ENCODE assay signal across 23 cellular contexts in the genomic region with DNA sequence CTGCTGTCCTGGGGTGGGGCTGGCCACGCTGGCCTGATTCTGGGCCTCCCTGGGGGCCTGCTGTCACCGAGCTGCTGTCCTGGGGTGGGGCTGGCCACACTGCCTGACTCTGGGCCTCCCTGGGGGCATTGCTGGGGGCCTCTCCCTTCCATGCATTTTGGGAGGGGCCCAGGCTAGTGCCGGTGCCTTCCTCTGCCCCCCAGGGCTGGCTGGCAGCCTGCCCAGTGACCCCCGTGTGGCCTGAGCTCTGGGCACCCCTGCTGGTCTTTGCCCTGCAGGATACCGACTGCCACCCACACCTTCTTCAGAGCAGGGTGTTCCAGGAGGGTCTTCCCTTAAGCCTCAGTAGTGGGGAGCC. TPM values are rescaled to one million over a fixed set of nuclear protein-coding genes. Genes with fewer than 3 reads are reported as not detected.
DNase-seq lines count a peak whose midpoint lies in the region; ATAC-seq, FAIRE-seq and TF ChIP-seq lines count a peak whose summit lies in the region.
"Had no signal": no experiment of that assay in that cellular context is flagged by ENCODE, and none has a peak within 500 bp of the region (broad histone marks: within the 10 kb centered on the region; RNA-seq: fewer than 3 reads in every experiment).

No MANE protein-coding gene starts in this region.

- no peak overlapping the region for H2AFZ ChIP-seq in osteoblast (ENCODE audit: low read length)

- H3K79me2 ChIP-seq in osteoblast (ENCODE audit: insufficient read depth, low read length) = no peaks in the 10 kb centered on the region

- TF ChIP-seq CTCF in bronchial epithelial cell (IDR thresholded peaks at IDR 0.05; ENCODE audit: insufficient read depth, low read length, severe bottlenecking) (no peak), osteoblast (IDR thresholded peaks at IDR 0.05; ENCODE audit: extremely low read depth, low read depth, low read length) (no peak)

- peak; percentile 64 for FAIRE-seq in bronchial epithelial cell (lab: Jason Lieb, UNC)

- H3K4me1 ChIP-seq in osteoblast (ENCODE audit: insufficient read depth, low read length) = no peaks in the 10 kb centered on the region
- H3K4me1 ChIP-seq: Peyer's patch, prostate gland, upper lobe of left lung had no signal

- H3K27ac ChIP-seq in osteoblast (ENCODE audit: low read depth, low read length) = no peak overlapping the region
- H3K27ac ChIP-seq: 22Rv1, coronary artery, Peyer's patch, prostate gland, upper lobe of left lung had no signal

- ATAC-seq in activated CD4-positive, CD25-positive, alpha-beta regulatory T cell treated with anti-CD3 and anti-CD28 coated beads, Interleukin-2, amount 50 U/mL, for 24 hours = no peak
- ATAC-seq in esophagus mucosa = no peak
- ATAC-seq: activated CD8-positive, alpha-beta T cell treated with anti-CD3 and anti-CD28 coated beads for 36 hours; activated naive CD8-positive, alpha-beta T cell treated with anti-CD3 and anti-CD28 coated beads, Interleukin-2, amount 50 U/mL, for 24 hours; left colon; WTC11 had no signal

- no peaks in the 10 kb centered on the region for H3K36me3 ChIP-seq in bronchial epithelial cell (ENCODE audit: control insufficient read depth, insufficient read depth, low read length)
- no peaks in the 10 kb centered on the region for H3K36me3 ChIP-seq in osteoblast (ENCODE audit: insufficient read depth, low read length)
- H3K36me3 ChIP-seq: Peyer's patch, prostate gland, upper lobe of left lung had no signal

- H3K4me3 ChIP-seq in bronchial epithelial cell (ENCODE audit: low read depth, low read length) (no peak overlapping the region), osteoblast (ENCODE audit: insufficient read depth, low read length) (no peak overlapping the region)
- H3K4me3 ChIP-seq: coronary artery, Peyer's patch, prostate gland, upper lobe of left lung had no signal

- H3K9me3 ChIP-seq in osteoblast (ENCODE audit: low read depth, low read length) = no peaks in the 10 kb centered on the region
- H3K9me3 ChIP-seq: Peyer's patch, prostate gland, upper lobe of left lung had no signal

- H3K27me3 ChIP-seq in bronchial epithelial cell (ENCODE audit: control insufficient read depth, insufficient read depth, low read length) = peaks cover 5% of the 10 kb centered on the region
- peaks cover 7% of the 10 kb centered on the region for H3K27me3 ChIP-seq in osteoblast (ENCODE audit: insufficient read depth, low read length)
- H3K27me3 ChIP-seq: Peyer's patch, upper lobe of left lung had no signal

- H4K20me1 ChIP-seq in osteoblast (ENCODE audit: insufficient read depth, low read length) = no peaks in the 10 kb centered on the region

- H3K4me2 ChIP-seq in osteoblast (ENCODE audit: insufficient read depth, low read length) = no peak overlapping the region

- DNase-seq in activated CD4-positive, CD25-positive, alpha-beta regulatory T cell treated with anti-CD3 and anti-CD28 coated beads, Interleukin-2, amount 50 U/mL, for 72 hours = peak; percentile 16
- no peak for DNase-seq in bronchial epithelial cell (ENCODE audit: low read depth)
- DNase-seq in osteoblast (ENCODE audit: insufficient read length, low spot score, missing footprints) = peak; percentile 85
- DNase-seq in SIG-M5 treated with dmso at 0.1 percent for 504 hours (lab: John Stamatoyannopoulos, UW; ENCODE audit: unreplicated experiment) = no peak
- DNase-seq: activated CD8-positive, alpha-beta T cell treated with anti-CD3 and anti-CD28 coated beads for 36 hours; activated naive CD8-positive, alpha-beta T cell treated with anti-CD3 and anti-CD28 coated beads, Interleukin-2, amount 50 U/mL, for 24 hours; MM.1S; NCI-H1436; NCI-H510A treated with DMSO at 0.1 percent for 48 hours had no signal

RNA-seq across cellular contexts. Expression of gene NPBWR2, which starts 2.0 kb away (rescaled TPM):
- total RNA-seq in bronchial epithelial cell (not detected in 2 replicates), osteoblast (not detected in 2 replicates), esophagus mucosa (not detected)
- total RNA-seq: activated CD8-positive, alpha-beta T cell treated with anti-CD3 and anti-CD28 coated beads for 36 hours; fibroblast of lung; glomerular endothelial cell; H4; left colon; mononuclear cell; neural crest cell; Peyer's patch; prostate gland; upper lobe of left lung; WTC11 had no signal

RNA-seq across cellular contexts. Expression of gene LKAAEAR1, which starts 25.2 kb away (rescaled TPM):
- total RNA-seq in bronchial epithelial cell (0.13 TPM in 1 of 2 replicates, not detected in the other), osteoblast (0.72 TPM in 1 of 2 replicates, not detected in the other), esophagus mucosa (0.36 TPM)
- total RNA-seq: fibroblast of lung, left colon, neural crest cell, Peyer's patch had no signal

RNA-seq across cellular contexts. Expression of gene OPRL1, which starts 29.5 kb away (rescaled TPM):
- total RNA-seq in bronchial epithelial cell = under 0.01 and 0.13 TPM in 2 replicates
- 0.59 and 0.72 TPM in 2 replicates for total RNA-seq in osteoblast
- 0.12 TPM for total RNA-seq in esophagus mucosa

RNA-seq across cellular contexts. Expression of gene RGS19, which starts 30.1 kb away (rescaled TPM):
- total RNA-seq in bronchial epithelial cell (6.1 and 6.7 TPM in 2 replicates), osteoblast (5.3 and 6.9 TPM in 2 replicates), esophagus mucosa (6.1 TPM)

RNA-seq across cellular contexts. Expression of gene TCEA2, which starts 46.4 kb away (rescaled TPM):
- total RNA-seq in bronchial epithelial cell (5.1 and 5.5 TPM in 2 replicates), osteoblast (28.9 and 31.5 TPM in 2 replicates), esophagus mucosa (6.8 TPM)

Comparison
In these comparisons a context has a peak if more than half of its experiments do, and no peak if none do; other contexts are left out.
1. DNase-seq: peak in activated CD4-positive, CD25-positive, alpha-beta regulatory T cell treated with anti-CD3 and anti-CD28 coated beads, Interleukin-2, amount 50 U/mL, for 72 hours (single experiment) and osteoblast (single experiment); none in bronchial epithelial cell (single experiment) and SIG-M5 treated with dmso at 0.1 percent for 504 hours (single experiment).